In the genomic region with DNA sequence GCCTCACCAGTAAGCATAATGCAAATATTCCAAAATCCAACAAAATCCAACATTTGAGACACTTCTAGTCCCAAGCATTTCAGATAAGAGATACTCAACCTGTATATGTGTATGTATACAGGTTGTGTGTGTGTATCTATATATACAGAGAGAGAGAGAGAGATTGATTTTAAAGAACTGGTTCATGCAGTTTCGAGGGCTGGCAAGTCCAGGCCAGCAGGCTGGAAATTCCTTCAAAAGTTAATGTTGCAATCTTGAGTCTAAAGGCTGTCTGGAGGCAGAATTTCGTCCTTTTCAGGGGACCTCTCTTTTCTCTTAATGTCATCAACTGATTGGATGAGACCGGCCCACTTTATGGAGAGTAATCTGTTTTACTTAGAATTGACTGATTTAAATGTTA, we compare ENCODE assay signal across 20 cellular contexts. TPM values are rescaled to one million over a fixed set of nuclear protein-coding genes. Genes with fewer than 3 reads are reported as not detected.
DNase-seq lines count a peak whose midpoint lies in the region; ATAC-seq and TF ChIP-seq lines count a peak whose summit lies in the region.
"Had no signal": no experiment of that assay in that cellular context is flagged by ENCODE, and none has a peak within 500 bp of the region (broad histone marks: within the 10 kb centered on the region; RNA-seq: fewer than 3 reads in every experiment).

No MANE protein-coding gene starts in this region.

- peaks cover 33% of the 10 kb centered on the region for H3K4me1 ChIP-seq in IMR-90 (ENCODE audit: control insufficient read depth, insufficient read depth, low read length)
- peaks cover 8 to 29% of the 10 kb centered on the region in 2 donors for H3K4me1 ChIP-seq in left lung
- peaks cover 3 to 65% (median 38%) of the 10 kb centered on the region in 4 donors for H3K4me1 ChIP-seq in stomach
- H3K4me1 ChIP-seq: BLaER1 treated with 17β-estradiol and CSF1 and Interleukin-3, amounts not matched to agents 10 nM and 100 nM had no signal

- H3K14ac ChIP-seq in IMR-90 (replicated peaks; ENCODE audit: low read depth, low read length), result no peak overlapping the region

- H2AK5ac ChIP-seq in IMR-90 (ENCODE audit: low read depth, low read length), result no peak overlapping the region

- H4K8ac ChIP-seq in IMR-90 (ENCODE audit: low read depth in 2 of 2, low read length in 2 of 2), result peak overlapping the region in 1 of 2 experiments; percentile 20; a peak in 1 of 4 replicates

- peaks cover 29 to 75% of the 10 kb centered on the region in 2 experiments for H3K79me1 ChIP-seq in IMR-90 (ENCODE audit: low read depth in 1 of 2, low read length in 2 of 2)

- H3K4me3 Mint-ChIP-seq in stimulated activated naive CD8-positive, alpha-beta T cell treated with anti-CD3 and anti-CD28 coated beads, Interleukin-15, amount 100 ng/mL, for 72 hours, result no peak overlapping the region
- no peak overlapping the region for H3K4me3 Mint-ChIP-seq in endothelial cell (ENCODE audit: unreplicated experiment)
- H3K4me3 Mint-ChIP-seq: activated T-helper 1 cell treated with anti-CD3 and anti-CD28 coated beads, Interleukin-12 subunit alpha, Interleukin-12 subunit beta, Interleukin-2, Interleukin-4 antibody, amounts not matched to agents 30 ng/mL and 10 ng/mL and 1 ng/mL, durations not matched to agents 14 hours and 24 hours and 36 hours had no signal

- TF ChIP-seq CTCF in IMR-90 (conservative IDR thresholded peaks at IDR 0.05; ENCODE audit: low read depth, low read length), result no peak
- no peak for TF ChIP-seq CTCF in left lung (IDR thresholded peaks at IDR 0.05)
- TF ChIP-seq CTCF in stomach (IDR thresholded peaks at IDR 0.05), result no peak
- no peak for TF ChIP-seq CTCF in endothelial cell (IDR thresholded peaks at IDR 0.05; ENCODE audit: unreplicated experiment)

- no peaks in the 10 kb centered on the region for H3K36me3 Mint-ChIP-seq in endothelial cell (ENCODE audit: low read depth, unreplicated experiment)
- H3K36me3 Mint-ChIP-seq: activated naive CD4-positive, alpha-beta T cell treated with anti-CD3 and anti-CD28 coated beads, Interleukin-2, amount 50 U/mL, for 72 hours had no signal

- TF ChIP-seq EP300 in stomach (IDR thresholded peaks at IDR 0.05), result no peak

- H2AK9ac ChIP-seq in IMR-90 (replicated peaks; ENCODE audit: low read depth, low read length, poor library complexity), result no peak overlapping the region

- no peaks in the 10 kb centered on the region for H3K4me1 Mint-ChIP-seq in stimulated activated naive CD8-positive, alpha-beta T cell treated with anti-CD3 and anti-CD28 coated beads, Interleukin-15, amount 100 ng/mL, for 72 hours
- H3K4me1 Mint-ChIP-seq in endothelial cell (ENCODE audit: unreplicated experiment), result peaks cover 28% of the 10 kb centered on the region

- H3K27ac ChIP-seq in IMR-90 (ENCODE audit: insufficient read depth, low read length) (no peak overlapping the region), cingulate gyrus (ENCODE audit: low read depth, low read length) (peak overlapping the region; percentile 60), left lung (peak overlapping the region in 1 of 2 donors; percentile 53), stomach (peak overlapping the region in 3 of 5 donors; percentile 13 to 86 (median 39))
- H3K27ac ChIP-seq: BLaER1 treated with 17β-estradiol and CSF1 and Interleukin-3, amounts not matched to agents 10 nM and 100 nM; RWPE1 had no signal

- no peak for ATAC-seq in IMR-90 (ENCODE audit: low read depth)
- peak; percentile 13 for ATAC-seq in left lung
- ATAC-seq in stimulated activated naive CD8-positive, alpha-beta T cell treated with anti-CD3 and anti-CD28 coated beads, Interleukin-15, amount 100 ng/mL, for 72 hours, result no peak
- ATAC-seq: activated naive CD4-positive, alpha-beta T cell treated with anti-CD3 and anti-CD28 coated beads, Interleukin-2, amount 50 U/mL, for 72 hours; stimulated activated naive CD8-positive, alpha-beta T cell treated with anti-CD3 and anti-CD28 coated beads, Interleukin-15, Interleukin-2, amounts not matched to agents 100 U/mL and 50 U/mL, for 24 hours had no signal

- H2BK20ac ChIP-seq in IMR-90 (ENCODE audit: low read depth, low read length), result no peak overlapping the region

- no peak overlapping the region for H2AFZ ChIP-seq in IMR-90 (replicated peaks; ENCODE audit: low read length, poor library complexity)

- H3K4me2 ChIP-seq in IMR-90 (ENCODE audit: low read depth, low read length), result no peak overlapping the region
- H3K4me2 ChIP-seq: BLaER1 treated with 17β-estradiol and CSF1 and Interleukin-3, amounts not matched to agents 10 nM and 100 nM had no signal

- H3K56ac ChIP-seq in IMR-90 (ENCODE audit: extremely low read depth, insufficient read depth, low read length), result no peak overlapping the region

- H3K9me3 Mint-ChIP-seq in stimulated activated naive CD8-positive, alpha-beta T cell treated with anti-CD3 and anti-CD28 coated beads, Interleukin-15, amount 100 ng/mL, for 72 hours, result no peaks in the 10 kb centered on the region
- no peaks in the 10 kb centered on the region for H3K9me3 Mint-ChIP-seq in endothelial cell (ENCODE audit: unreplicated experiment)
- H3K9me3 Mint-ChIP-seq: activated naive CD4-positive, alpha-beta T cell treated with anti-CD3 and anti-CD28 coated beads, Interleukin-2, amount 50 U/mL, for 72 hours; activated T-helper 1 cell treated with anti-CD3 and anti-CD28 coated beads, Interleukin-12 subunit alpha, Interleukin-12 subunit beta, Interleukin-2, Interleukin-4 antibody, amounts not matched to agents 30 ng/mL and 10 ng/mL and 1 ng/mL, durations not matched to agents 14 hours and 24 hours and 36 hours had no signal

- H3K23ac ChIP-seq in IMR-90 (ENCODE audit: low read depth, low read length), result peak overlapping the region; percentile 39; the same call in 1 of the 2 replicates

- no peaks in the 10 kb centered on the region for H3K27me3 ChIP-seq in IMR-90 (ENCODE audit: control insufficient read depth, insufficient read depth, low read length)
- H3K27me3 ChIP-seq in left lung, result no peaks in the 10 kb centered on the region
- H3K27me3 ChIP-seq in stomach, result no peaks in the 10 kb centered on the region
- H3K27me3 ChIP-seq: BLaER1 treated with 17β-estradiol and CSF1 and Interleukin-3, amounts not matched to agents 10 nM and 100 nM; uterus had no signal

- H3K9me3 ChIP-seq in IMR-90 (ENCODE audit: control insufficient read depth, insufficient read depth, low read length) (no peaks in the 10 kb centered on the region), left lung (no peaks in the 10 kb centered on the region), stomach (no peaks in the 10 kb centered on the region)
- H3K9me3 ChIP-seq: BLaER1 treated with 17β-estradiol and CSF1 and Interleukin-3, amounts not matched to agents 10 nM and 100 nM; uterus had no signal

- WGBS in IMR-90 (ENCODE audit: extremely low coverage in 2 of 2, insufficient read length in 1 of 2), 2 experiments, result 100% methylated on average over 1 of the region's 3 CpGs; no CpG with 5 or more reads in 1 of the 2 experiments
- 74 to 86% (median 77%) methylated on average over 3 of the region's 3 CpGs for WGBS in stomach, 5 donors

- no peak overlapping the region for H2BK5ac ChIP-seq in IMR-90 (ENCODE audit: low read depth, low read length, poor library complexity, severe bottlenecking)

- no peak overlapping the region for H3K4me3 ChIP-seq in IMR-90 (ENCODE audit: insufficient read depth, low read depth, low read length)
- H3K4me3 ChIP-seq in left lung, result no peak overlapping the region
- no peak overlapping the region for H3K4me3 ChIP-seq in stomach
- H3K4me3 ChIP-seq: BLaER1 treated with 17β-estradiol and CSF1 and Interleukin-3, amounts not matched to agents 10 nM and 100 nM; uterus had no signal

- H2BK15ac ChIP-seq in IMR-90 (ENCODE audit: low read depth, low read length), result no peak overlapping the region

- H4K5ac ChIP-seq in IMR-90 (ENCODE audit: low read depth, low read length), result no peak overlapping the region; the same call in 1 of the 2 replicates

- no peak overlapping the region for H2BK120ac ChIP-seq in IMR-90 (ENCODE audit: low read depth, low read length)

- H3K9ac ChIP-seq in IMR-90 (ENCODE audit: low read depth, low read length), result no peak overlapping the region
- H3K9ac ChIP-seq: BLaER1 treated with 17β-estradiol and CSF1 and Interleukin-3, amounts not matched to agents 10 nM and 100 nM had no signal

- intact Hi-C loops in IMR-90 (cut with micrococcal nuclease) (no loop called here), left lung (cut with DNase I) (no loop called here), stomach (cut with DNase I; ENCODE audit: low total_unique reads) (no loop called here)

- DNase-seq in IMR-90, result no peak
- no peak for DNase-seq in left lung
- no peak for DNase-seq in stomach
- no peak for DNase-seq in cerebellum (ENCODE audit: low spot score)
- no peak for DNase-seq in stimulated activated naive CD8-positive, alpha-beta T cell treated with anti-CD3 and anti-CD28 coated beads, Interleukin-15, amount 100 ng/mL, for 72 hours
- no peak for DNase-seq in endothelial cell (ENCODE audit: low spot score)
- DNase-seq in KBM-7, result no peak
- DNase-seq: activated CD4-positive, CD25-positive, alpha-beta regulatory T cell treated with anti-CD3 and anti-CD28 coated beads, Interleukin-2, amount 50 U/mL, for 72 hours; kidney glomerular epithelial cell; NCI-H1105; NCI-H2081 treated with DMSO at 0.1 percent for 48 hours; NCI-H510A; stimulated activated CD4-positive, alpha-beta T cell treated with anti-CD3 and anti-CD28 coated beads, Interleukin-4, amount 100 ng/mL, for 1 hour; stimulated activated naive CD8-positive, alpha-beta T cell treated with anti-CD3 and anti-CD28 coated beads, Interleukin-15, Interleukin-2, amounts not matched to agents 100 U/mL and 50 U/mL, for 24 hours; uterus had no signal

- POLR2A ChIA-PET in IMR-90 (lab: Charles Lee; ENCODE audit: unreplicated experiment), result no interaction called here

- TF ChIP-seq RAD21 in IMR-90 (IDR thresholded peaks at IDR 0.05; ENCODE audit: low read length), result no peak

- CTCF ChIA-PET in IMR-90 (lab: Yijun Ruan, JAX), result no interaction called here

- BruUV-seq in IMR-90 (replicated peaks; lab: Mats Ljungman, UMichigan), result no TSS peak

- H3K4ac ChIP-seq in IMR-90 (ENCODE audit: low read depth, low read length), result no peak overlapping the region

- TF ChIP-seq POLR2A in IMR-90 (IDR thresholded peaks at IDR 0.05; ENCODE audit: low read depth, low read length) (no peak), stomach (IDR thresholded peaks at IDR 0.05) (no peak)

- dilution Hi-C loops in IMR-90 (cut with HindIII; ENCODE audit: low sequenced_read_pairs, unreplicated experiment), result no loop called here

- H3K36me3 ChIP-seq in IMR-90 (ENCODE audit: control insufficient read depth, insufficient read depth, low read length) (no peaks in the 10 kb centered on the region), left lung (no peaks in the 10 kb centered on the region), stomach (no peaks in the 10 kb centered on the region)
- H3K36me3 ChIP-seq: BLaER1 treated with 17β-estradiol and CSF1 and Interleukin-3, amounts not matched to agents 10 nM and 100 nM; uterus had no signal

- H3K27me3 Mint-ChIP-seq in stimulated activated naive CD8-positive, alpha-beta T cell treated with anti-CD3 and anti-CD28 coated beads, Interleukin-15, amount 100 ng/mL, for 72 hours, result peaks cover 4% of the 10 kb centered on the region
- no peaks in the 10 kb centered on the region for H3K27me3 Mint-ChIP-seq in endothelial cell (ENCODE audit: unreplicated experiment)

- in situ Hi-C loops in IMR-90 (cut with MboI; ENCODE audit: low sequenced_read_pairs) (no loop called here), KBM-7 (cut with MboI; ENCODE audit: low pct_unique_long_range_greater_than_20kb, low sequenced_read_pairs) (no loop called here)

- peaks cover 27% of the 10 kb centered on the region for H3K9me1 ChIP-seq in IMR-90 (ENCODE audit: insufficient read depth, low read length)

- H3K27ac Mint-ChIP-seq in stimulated activated naive CD8-positive, alpha-beta T cell treated with anti-CD3 and anti-CD28 coated beads, Interleukin-15, amount 100 ng/mL, for 72 hours, result no peak overlapping the region
- H3K27ac Mint-ChIP-seq in endothelial cell (ENCODE audit: unreplicated experiment), result no peak overlapping the region
- H3K27ac Mint-ChIP-seq: activated naive CD4-positive, alpha-beta T cell treated with anti-CD3 and anti-CD28 coated beads, Interleukin-2, amount 50 U/mL, for 72 hours; activated T-helper 1 cell treated with anti-CD3 and anti-CD28 coated beads, Interleukin-12 subunit alpha, Interleukin-12 subunit beta, Interleukin-2, Interleukin-4 antibody, amounts not matched to agents 30 ng/mL and 10 ng/mL and 1 ng/mL, durations not matched to agents 14 hours and 24 hours and 36 hours had no signal

- peaks cover 14% of the 10 kb centered on the region for H4K20me1 ChIP-seq in IMR-90 (ENCODE audit: insufficient read depth, low read length)
- H4K20me1 ChIP-seq: BLaER1 treated with 17β-estradiol and CSF1 and Interleukin-3, amounts not matched to agents 10 nM and 100 nM had no signal

- H3K18ac ChIP-seq in IMR-90 (ENCODE audit: low read depth, low read length), result peak overlapping the region; percentile 26; the same call in 1 of the 2 replicates

- no peak overlapping the region for H4K91ac ChIP-seq in IMR-90 (ENCODE audit: insufficient read depth, low read depth, low read length)

RNA-seq across cellular contexts. Expression of gene SCHIP1, which starts 50.7 kb away (rescaled TPM):
- 5.0 and 5.4 TPM in 2 replicates for total RNA-seq in IMR-90 (2012; rRNA removed)
- 2.8 and 3.9 TPM in 2 replicates for polyA plus RNA-seq in IMR-90 (2012; rRNA removed)
- polyA plus RNA-seq in IMR-90 (2012; cell fraction: cytosol; rRNA removed), result 0.21 and 0.57 TPM in 2 replicates
- polyA plus RNA-seq in IMR-90 (2012; cell fraction: nucleus; rRNA removed; ENCODE audit: low replicate concordance), result 3.5 and 19.4 TPM in 2 replicates
- total RNA-seq in left lung, result 1 to 10 TPM; 5.8 to 6.2 TPM
- 10 to 100 TPM in 2 of 5 donors, 1 to 10 TPM in 1, not detected in 2; 7.1 to 21.0 (median 18.7) TPM for total RNA-seq in stomach
- polyA plus RNA-seq in stomach, result 1 to 10 TPM; 1.2 to 8.9 (median 1.7) TPM
- 57.3 TPM for total RNA-seq in cerebellum
- total RNA-seq in endothelial cell (ENCODE audit: unreplicated experiment), result 102 TPM
- total RNA-seq: activated naive CD4-positive, alpha-beta T cell treated with anti-CD3 and anti-CD28 coated beads, Interleukin-2, amount 50 U/mL, for 72 hours; activated T-helper 1 cell treated with anti-CD3 and anti-CD28 coated beads, Interleukin-12 subunit alpha, Interleukin-12 subunit beta, Interleukin-2, Interleukin-4 antibody, amounts not matched to agents 30 ng/mL and 10 ng/mL and 1 ng/mL, durations not matched to agents 14 hours and 24 hours and 36 hours had no signal
